Comparison of ENCODE assay signal across 39 cellular contexts in genomic region chr1:56929492-56929891, GRCh38. TPM values are rescaled to one million over a fixed set of nuclear protein-coding genes. Genes with fewer than 3 reads are reported as not detected.
"Had no signal": no experiment of that assay in that cellular context is flagged by ENCODE, and none has a peak within 500 bp of the region (broad histone marks: within the 10 kb centered on the region; RNA-seq: fewer than 3 reads in every experiment).

No MANE protein-coding gene starts in this region.

- DNase-seq: MG63, MM.1S, MV-4-11, NCI-H1048, NCI-H1092, NCI-H1092 treated with DMSO at 0.1 percent for 48 hours, NCI-H1105, NCI-H1105 treated with DMSO at 0.1 percent for 48 hours, NCI-H1417, NCI-H1417 treated with DMSO at 0.1 percent for 48 hours, NCI-H1436, NCI-H1436 treated with DMSO at 0.1 percent for 48 hours, NCI-H146, NCI-H1694, NCI-H1694 treated with DMSO at 0.1 percent for 48 hours, NCI-H187, NCI-H187 treated with DMSO at 0.1 percent for 48 hours, NCI-H1930, NCI-H2029, NCI-H2029 treated with DMSO at 0.1 percent for 48 hours, NCI-H2081, NCI-H2081 treated with DMSO at 0.1 percent for 48 hours, NCI-H2107, NCI-H2171, NCI-H2171 treated with DMSO at 0.1 percent for 48 hours, NCI-H2227 treated with DMSO at 0.1 percent for 48 hours, NCI-H226, NCI-H446, NCI-H446 treated with DMSO at 0.1 percent for 48 hours, NCI-H510A, NCI-H510A treated with DMSO at 0.1 percent for 48 hours, NCI-H524, NCI-H524 treated with DMSO at 0.1 percent for 48 hours, NCI-H526, NCI-H526 treated with DMSO at 0.1 percent for 48 hours had no signal

- H3K9me3 ChIP-seq: MG63 had no signal

- H3K4me3 ChIP-seq: MG63 had no signal

- H3K27me3 ChIP-seq: MG63 had no signal

- H3K36me3 ChIP-seq: MG63 had no signal

RNA-seq across cellular contexts. Expression of gene C8B, which starts 36.3 kb away (rescaled TPM):
- total RNA-seq: LHCN-M2, M059J, MCF 10A, NCI-H460 had no signal
